ENCODE assay signal across 15 cellular contexts in the genomic region with DNA sequence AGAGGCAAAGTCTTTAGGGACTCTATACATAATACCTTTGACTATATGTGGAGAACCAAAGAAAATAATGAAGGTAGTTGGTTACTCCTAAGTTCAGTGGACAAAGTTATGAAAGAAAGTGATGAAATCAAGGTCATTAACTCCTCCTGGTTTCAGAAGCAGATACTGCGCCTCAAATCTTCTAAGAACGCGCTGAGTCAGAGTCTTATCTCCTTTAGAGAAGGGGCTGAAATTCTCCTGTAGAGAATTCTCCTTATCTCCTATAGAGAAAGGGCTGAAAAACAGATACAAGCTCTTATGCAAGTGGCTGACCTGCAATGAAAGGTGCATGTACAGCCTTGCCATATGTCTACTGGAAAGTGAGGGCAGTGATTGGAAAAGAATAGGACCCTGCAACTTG.
"Had no signal": no experiment of that assay in that cellular context is flagged by ENCODE, and none has a peak within 500 bp of the region (broad histone marks: within the 10 kb centered on the region; RNA-seq: fewer than 3 reads in every experiment).

No MANE protein-coding gene starts in this region.

- H3K4me3 ChIP-seq: esophagus muscularis mucosa, spleen, stomach, thoracic aorta, transverse colon had no signal

- H3K27me3 Mint-ChIP-seq: effector memory CD8-positive, alpha-beta T cell; naive thymus-derived CD4-positive, alpha-beta T cell had no signal

- H3K4me1 Mint-ChIP-seq: naive thymus-derived CD4-positive, alpha-beta T cell had no signal

- H3K9me3 ChIP-seq: esophagus muscularis mucosa, neutrophil, thoracic aorta, transverse colon had no signal

- H3K27ac ChIP-seq: epithelial cell of prostate, esophagus muscularis mucosa, foreskin keratinocyte, neutrophil, spleen, stomach, thoracic aorta, transverse colon had no signal

- H3K4me1 ChIP-seq: esophagus muscularis mucosa, foreskin keratinocyte, spleen, stomach, transverse colon had no signal

- H3K27ac Mint-ChIP-seq: effector memory CD8-positive, alpha-beta T cell; naive thymus-derived CD4-positive, alpha-beta T cell had no signal

- DNase-seq: effector memory CD8-positive, alpha-beta T cell; foreskin keratinocyte; naive thymus-derived CD4-positive, alpha-beta T cell; posterior cingulate gyrus; spleen; stimulated activated CD4-positive, alpha-beta T cell treated with anti-CD3 and anti-CD28 coated beads, Interleukin-15, amount 100 ng/mL, for 24 hours; stimulated activated CD4-positive, alpha-beta T cell treated with anti-CD3 and anti-CD28 coated beads, Interleukin-1b, Interleukin-23, amount 100 ng/mL, for 48 hours; stimulated activated naive CD4-positive, alpha-beta T cell; stomach; substantia nigra; transverse colon had no signal

- H3K36me3 ChIP-seq: esophagus muscularis mucosa, neutrophil, spleen, stomach, thoracic aorta, transverse colon had no signal

- H3K36me3 Mint-ChIP-seq: naive thymus-derived CD4-positive, alpha-beta T cell had no signal

- H3K27me3 ChIP-seq: esophagus muscularis mucosa, foreskin keratinocyte, neutrophil, spleen, stomach, transverse colon had no signal

- H3K4me3 Mint-ChIP-seq: effector memory CD8-positive, alpha-beta T cell; naive thymus-derived CD4-positive, alpha-beta T cell had no signal
